In the genomic region with DNA sequence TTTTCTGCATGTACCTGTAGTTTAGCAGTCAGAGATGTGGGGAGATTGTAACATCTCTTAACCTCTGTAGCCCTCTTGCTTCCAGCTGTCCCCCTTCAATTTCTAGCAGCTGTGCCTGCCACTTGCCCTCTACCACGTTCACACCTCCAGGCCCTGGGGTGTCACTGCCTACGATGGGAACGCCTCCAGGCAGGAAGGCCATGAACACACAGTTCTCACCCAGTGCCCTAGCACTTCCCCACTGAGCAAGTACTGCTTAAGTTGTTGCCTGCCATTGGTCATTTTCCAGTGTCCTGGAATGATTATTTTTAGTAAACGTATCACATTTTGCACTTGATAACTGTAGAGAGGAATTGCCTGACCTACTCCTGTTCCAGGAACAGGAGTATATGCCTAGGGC, we compare ENCODE assay signal across 1 cellular context.
TF ChIP-seq lines count a peak whose summit lies in the region.

No MANE protein-coding gene starts in this region.

TF ChIP-seq in H1, 55 proteins besides CTCF, POLR2A, EP300 and RAD21 (continued from another document):
- TF ChIP-seq SP1 (IDR thresholded peaks at IDR 0.05; ENCODE audit: low read depth, low read length) (no peak), ASH2L (IDR thresholded peaks at IDR 0.05; ENCODE audit: low read length) (no peak)
TF ChIP-seq in H1: peak in this region for 0.
